Comparison of ENCODE assay signal across 1 cellular context in the genomic region with DNA sequence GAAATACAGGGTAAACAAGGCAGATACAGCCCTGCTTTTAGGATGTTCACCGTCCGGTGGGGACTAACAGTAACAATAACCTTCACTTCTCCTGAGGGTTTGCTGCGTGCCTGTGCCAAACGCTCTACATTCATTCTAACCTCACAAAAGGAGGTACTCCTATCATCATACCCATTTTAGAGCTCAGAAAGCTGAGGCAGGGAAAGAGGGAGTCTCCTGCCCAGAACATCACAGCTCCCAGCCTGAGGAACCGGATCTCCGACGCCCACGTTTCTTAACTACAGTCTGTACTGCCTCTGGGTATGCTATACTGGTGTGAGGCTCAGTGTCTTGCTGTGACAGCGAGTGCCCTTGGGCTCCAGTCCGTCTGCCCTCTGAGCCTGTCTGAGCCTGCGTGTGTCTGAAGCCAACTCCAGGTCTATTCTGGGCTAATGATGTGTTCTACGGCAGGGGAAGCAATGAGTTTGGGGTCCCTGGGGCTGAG.
TF ChIP-seq lines count a peak whose summit lies in the region.

No MANE protein-coding gene starts in this region.

TF ChIP-seq in K562, 482 proteins besides CTCF, POLR2A, EP300 and RAD21:
- TF ChIP-seq, protein P1, sequence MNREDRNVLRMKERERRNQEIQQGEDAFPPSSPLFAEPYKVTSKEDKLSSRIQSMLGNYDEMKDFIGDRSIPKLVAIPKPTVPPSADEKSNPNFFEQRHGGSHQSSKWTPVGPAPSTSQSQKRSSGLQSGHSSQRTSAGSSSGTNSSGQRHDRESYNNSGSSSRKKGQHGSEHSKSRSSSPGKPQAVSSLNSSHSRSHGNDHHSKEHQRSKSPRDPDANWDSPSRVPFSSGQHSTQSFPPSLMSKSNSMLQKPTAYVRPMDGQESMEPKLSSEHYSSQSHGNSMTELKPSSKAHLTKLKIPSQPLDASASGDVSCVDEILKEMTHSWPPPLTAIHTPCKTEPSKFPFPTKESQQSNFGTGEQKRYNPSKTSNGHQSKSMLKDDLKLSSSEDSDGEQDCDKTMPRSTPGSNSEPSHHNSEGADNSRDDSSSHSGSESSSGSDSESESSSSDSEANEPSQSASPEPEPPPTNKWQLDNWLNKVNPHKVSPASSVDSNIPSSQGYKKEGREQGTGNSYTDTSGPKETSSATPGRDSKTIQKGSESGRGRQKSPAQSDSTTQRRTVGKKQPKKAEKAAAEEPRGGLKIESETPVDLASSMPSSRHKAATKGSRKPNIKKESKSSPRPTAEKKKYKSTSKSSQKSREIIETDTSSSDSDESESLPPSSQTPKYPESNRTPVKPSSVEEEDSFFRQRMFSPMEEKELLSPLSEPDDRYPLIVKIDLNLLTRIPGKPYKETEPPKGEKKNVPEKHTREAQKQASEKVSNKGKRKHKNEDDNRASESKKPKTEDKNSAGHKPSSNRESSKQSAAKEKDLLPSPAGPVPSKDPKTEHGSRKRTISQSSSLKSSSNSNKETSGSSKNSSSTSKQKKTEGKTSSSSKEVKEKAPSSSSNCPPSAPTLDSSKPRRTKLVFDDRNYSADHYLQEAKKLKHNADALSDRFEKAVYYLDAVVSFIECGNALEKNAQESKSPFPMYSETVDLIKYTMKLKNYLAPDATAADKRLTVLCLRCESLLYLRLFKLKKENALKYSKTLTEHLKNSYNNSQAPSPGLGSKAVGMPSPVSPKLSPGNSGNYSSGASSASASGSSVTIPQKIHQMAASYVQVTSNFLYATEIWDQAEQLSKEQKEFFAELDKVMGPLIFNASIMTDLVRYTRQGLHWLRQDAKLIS (CRISPR knock-in tag; IDR thresholded peaks at IDR 0.05): no peak
- TF ChIP-seq KDM1A (IDR thresholded peaks at IDR 0.05) (peak in 1 of 2 experiments; percentile 26; a peak in 1 of 4 replicates), SMARCB1 (IDR thresholded peaks at IDR 0.05; ENCODE audit: insufficient read length, low read depth) (no peak), SIN3A (IDR thresholded peaks at IDR 0.05; ENCODE audit: borderline replicate concordance in 2 of 2, control insufficient read depth in 1 of 2, low read depth in 2 of 2, low read length in 2 of 2) (no peak), HMG20A (CRISPR knock-in tag; conservative IDR thresholded peaks at IDR 0.05) (no peak), RBM25 (IDR thresholded peaks at IDR 0.05; ENCODE audit: low read depth, low read length, severe bottlenecking) (peak; percentile 65), BCOR (IDR thresholded peaks at IDR 0.05) (0 out of 2 replicates have a peak, but pooled peaks have one; percentile 34)
